8 cellular contexts compared by ENCODE assay signal in the genomic region with DNA sequence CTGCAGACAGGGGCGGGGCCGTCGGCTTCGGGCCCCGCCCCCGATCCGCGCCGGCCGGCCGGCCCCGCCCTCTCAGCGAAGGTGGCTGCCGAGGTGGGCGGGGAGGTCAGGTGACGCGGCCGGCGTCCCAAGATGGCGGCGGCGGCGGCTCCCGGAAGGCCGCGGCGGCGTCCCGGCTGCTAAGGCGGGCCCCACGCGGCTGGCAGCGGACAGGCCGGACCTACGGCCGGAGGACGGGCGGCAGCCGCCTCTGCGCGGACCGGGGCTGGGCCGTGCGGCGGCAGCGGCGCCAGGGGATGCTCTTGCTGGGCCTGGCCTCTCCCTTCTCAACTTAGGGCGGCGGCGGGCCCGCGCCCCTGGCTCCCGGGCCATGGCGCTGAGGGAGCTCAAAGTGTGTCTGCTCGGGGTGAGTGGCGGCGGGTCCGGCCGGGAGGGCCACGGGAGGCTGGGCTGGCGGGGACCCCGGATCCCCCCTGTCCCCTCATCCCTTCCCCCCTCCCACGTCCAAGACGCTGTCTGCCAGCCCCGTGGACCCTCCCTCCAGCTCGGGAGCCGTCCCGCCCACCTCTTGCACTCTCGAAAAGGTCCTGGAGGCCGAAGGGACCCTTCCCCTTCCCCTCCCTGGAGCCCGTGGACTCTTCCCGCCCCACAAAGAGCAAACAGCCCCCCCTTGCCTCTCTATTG. TPM values are rescaled to one million over a fixed set of nuclear protein-coding genes. Genes with fewer than 3 reads are reported as not detected.
A peak's percentile ranks its signal among the peaks of the same experiment; 100 is the strongest.
DNase-seq lines count a peak whose midpoint lies in the region; ATAC-seq and TF ChIP-seq lines count a peak whose summit lies in the region.

A gene with protein sequence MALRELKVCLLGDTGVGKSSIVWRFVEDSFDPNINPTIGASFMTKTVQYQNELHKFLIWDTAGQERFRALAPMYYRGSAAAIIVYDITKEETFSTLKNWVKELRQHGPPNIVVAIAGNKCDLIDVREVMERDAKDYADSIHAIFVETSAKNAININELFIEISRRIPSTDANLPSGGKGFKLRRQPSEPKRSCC (plus strand): TSS at position 109 of the 684 bp plus-strand sequence. CDS start 262 bp downstream, at position 371.

- peak within 1 kb of the TSS; percentile 91 for H3K4me2 ChIP-seq in fibroblast of lung (ENCODE audit: extremely low read depth, insufficient read depth, low read length)

- POLR2A ChIA-PET in Panc1 (lab: Charles Lee): interaction anchor here (0.6 kb wide), 1 partner anchor 67 kb away, joined by 3 read pairs; no protein-coding TSS in a partner anchor
- POLR2A ChIA-PET in naive thymus-derived CD8-positive, alpha-beta T cell (lab: Charles Lee): interaction anchor here (1.0 kb wide), 1 partner anchor 79 kb away, joined by 3 read pairs; a partner anchor contains a TSS

- no peaks in the 10 kb centered on the region for H3K27me3 Mint-ChIP-seq in activated T-helper 1 cell treated with anti-CD3 and anti-CD28 coated beads, Interleukin-12 subunit alpha, Interleukin-12 subunit beta, Interleukin-2, Interleukin-4 antibody, amounts not matched to agents 30 ng/mL and 10 ng/mL and 1 ng/mL, durations not matched to agents 14 hours and 24 hours and 36 hours (ENCODE audit: insufficient read depth)
- no peaks in the 10 kb centered on the region for H3K27me3 Mint-ChIP-seq in naive thymus-derived CD8-positive, alpha-beta T cell
- H3K27me3 Mint-ChIP-seq in stimulated activated naive B cell treated with anti-CD40 and anti-IgM and Interleukin-4, amounts not matched to agents 10 μg/mL and 1 μg/mL and 100 μg/mL, for 72 hours: no peaks in the 10 kb centered on the region

- H3K4me3 Mint-ChIP-seq in activated T-helper 1 cell treated with anti-CD3 and anti-CD28 coated beads, Interleukin-12 subunit alpha, Interleukin-12 subunit beta, Interleukin-2, Interleukin-4 antibody, amounts not matched to agents 30 ng/mL and 10 ng/mL and 1 ng/mL, durations not matched to agents 14 hours and 24 hours and 36 hours: peak within 1 kb of the TSS; percentile 95
- H3K4me3 Mint-ChIP-seq in naive thymus-derived CD8-positive, alpha-beta T cell: peak within 1 kb of the TSS; percentile 88 to 96 (median 91)
- peak within 1 kb of the TSS; percentile 93 to 96 for H3K4me3 Mint-ChIP-seq in stimulated activated naive B cell treated with anti-CD40 and anti-IgM and Interleukin-4, amounts not matched to agents 10 μg/mL and 1 μg/mL and 100 μg/mL, for 72 hours

- ATAC-seq in GM19455 (IDR thresholded peaks at IDR 0.05; ENCODE audit: unreplicated experiment): peak; percentile 78
- ATAC-seq in Panc1: peak; percentile 91
- ATAC-seq in naive thymus-derived CD8-positive, alpha-beta T cell: peak; percentile 19 to 31
- peak; percentile 42 to 62 for ATAC-seq in stimulated activated naive B cell treated with anti-CD40 and anti-IgM and Interleukin-4, amounts not matched to agents 10 μg/mL and 1 μg/mL and 100 μg/mL, for 72 hours (replicated peaks)

- H3K9me3 Mint-ChIP-seq in activated T-helper 1 cell treated with anti-CD3 and anti-CD28 coated beads, Interleukin-12 subunit alpha, Interleukin-12 subunit beta, Interleukin-2, Interleukin-4 antibody, amounts not matched to agents 30 ng/mL and 10 ng/mL and 1 ng/mL, durations not matched to agents 14 hours and 24 hours and 36 hours: no peaks in the 10 kb centered on the region
- no peaks in the 10 kb centered on the region for H3K9me3 Mint-ChIP-seq in naive thymus-derived CD8-positive, alpha-beta T cell
- no peaks in the 10 kb centered on the region for H3K9me3 Mint-ChIP-seq in stimulated activated naive B cell treated with anti-CD40 and anti-IgM and Interleukin-4, amounts not matched to agents 10 μg/mL and 1 μg/mL and 100 μg/mL, for 72 hours

- peaks cover 35% of the 10 kb centered on the region for H3K36me3 Mint-ChIP-seq in activated T-helper 1 cell treated with anti-CD3 and anti-CD28 coated beads, Interleukin-12 subunit alpha, Interleukin-12 subunit beta, Interleukin-2, Interleukin-4 antibody, amounts not matched to agents 30 ng/mL and 10 ng/mL and 1 ng/mL, durations not matched to agents 14 hours and 24 hours and 36 hours (ENCODE audit: low read depth)
- H3K36me3 Mint-ChIP-seq in naive thymus-derived CD8-positive, alpha-beta T cell: peaks cover 0 to 31% (median 11%) of the 10 kb centered on the region in 3 donors
- peaks cover 14 to 25% of the 10 kb centered on the region in 2 donors for H3K36me3 Mint-ChIP-seq in stimulated activated naive B cell treated with anti-CD40 and anti-IgM and Interleukin-4, amounts not matched to agents 10 μg/mL and 1 μg/mL and 100 μg/mL, for 72 hours

- peaks cover 63% of the 10 kb centered on the region for H3K4me1 Mint-ChIP-seq in activated T-helper 1 cell treated with anti-CD3 and anti-CD28 coated beads, Interleukin-12 subunit alpha, Interleukin-12 subunit beta, Interleukin-2, Interleukin-4 antibody, amounts not matched to agents 30 ng/mL and 10 ng/mL and 1 ng/mL, durations not matched to agents 14 hours and 24 hours and 36 hours (ENCODE audit: low read depth)
- peaks cover 15 to 80% (median 63%) of the 10 kb centered on the region in 4 donors for H3K4me1 Mint-ChIP-seq in naive thymus-derived CD8-positive, alpha-beta T cell
- peaks cover 35 to 57% of the 10 kb centered on the region in 2 donors for H3K4me1 Mint-ChIP-seq in stimulated activated naive B cell treated with anti-CD40 and anti-IgM and Interleukin-4, amounts not matched to agents 10 μg/mL and 1 μg/mL and 100 μg/mL, for 72 hours

- in situ Hi-C loops in Panc1 (cut with HindIII; ENCODE audit: low pct_unique_long_range_greater_than_20kb, low sequenced_read_pairs): no loop called here

- H3K9me3 ChIP-seq in Panc1 (ENCODE audit: control insufficient read depth, insufficient read depth, low read depth, low read length) (no peaks in the 10 kb centered on the region), fibroblast of lung (ENCODE audit: control insufficient read depth, insufficient read depth, low read depth, low read length) (no peaks in the 10 kb centered on the region)

- intact Hi-C loops in Panc1 (cut with micrococcal nuclease; ENCODE audit: unreplicated experiment): no loop called here
- intact Hi-C loops in activated T-helper 1 cell treated with anti-CD3 and anti-CD28 coated beads, Interleukin-12 subunit alpha, Interleukin-12 subunit beta, Interleukin-2, Interleukin-4 antibody, amounts not matched to agents 30 ng/mL and 10 ng/mL and 1 ng/mL, durations not matched to agents 14 hours and 24 hours and 36 hours (cut with micrococcal nuclease): loop anchor here (1.0 to 5.0 kb wide), 8 partner anchors 57 to 917 kb away; a partner anchor contains a TSS

- H3K4me3 ChIP-seq in Panc1 (ENCODE audit: low read depth in 2 of 2, low read length in 2 of 2) (peak within 1 kb of the TSS; percentile 92 to 95), fibroblast of lung (replicated peaks in 1 of 4; ENCODE audit: control extremely low read depth in 1 of 4, insufficient read depth in 1 of 4, low read depth in 3 of 4, low read length in 4 of 4) (peak within 1 kb of the TSS; percentile 73 to 97 (median 94))

- H4K20me1 ChIP-seq in fibroblast of lung (ENCODE audit: control insufficient read depth, extremely low read depth, insufficient read depth, low read length): no peaks in the 10 kb centered on the region

- H3K4me1 ChIP-seq in Panc1 (ENCODE audit: control insufficient read depth, insufficient read depth, low read length) (peaks cover 20% of the 10 kb centered on the region), fibroblast of lung (ENCODE audit: control insufficient read depth, extremely low read depth, insufficient read depth, low read length) (no peaks in the 10 kb centered on the region)

- H3K9ac ChIP-seq in fibroblast of lung (ENCODE audit: insufficient read depth, low read length): peak within 1 kb of the TSS; percentile 95

- peaks cover 34% of the 10 kb centered on the region for H3K79me2 ChIP-seq in fibroblast of lung (ENCODE audit: control insufficient read depth, insufficient read depth, low read length)

- H3K27me3 ChIP-seq in Panc1 (ENCODE audit: control insufficient read depth, insufficient read depth, low read length): no peaks in the 10 kb centered on the region
- no peaks in the 10 kb centered on the region for H3K27me3 ChIP-seq in fibroblast of lung (ENCODE audit: control insufficient read depth, insufficient read depth, low read length)

- H3K27ac ChIP-seq in Panc1 (ENCODE audit: low read length) (peak within 1 kb of the TSS; percentile 94), fibroblast of lung (ENCODE audit: insufficient read depth, low read length) (peak within 1 kb of the TSS; percentile 86)

- DNase-seq in COLO668 (lab: John Stamatoyannopoulos, UW; ENCODE audit: unreplicated experiment) (peak; percentile 90), HK-2 (ENCODE audit: unreplicated experiment) (peak; percentile 84), Panc1 (ENCODE audit: low read depth, low spot score) (no peak), fibroblast of lung (ENCODE audit: low read depth in 2 of 2) (peak; percentile 67 to 82)
- DNase-seq in activated T-helper 1 cell treated with anti-CD3 and anti-CD28 coated beads, Interleukin-12 subunit alpha, Interleukin-12 subunit beta, Interleukin-2, Interleukin-4 antibody, amounts not matched to agents 30 ng/mL and 10 ng/mL and 1 ng/mL, durations not matched to agents 14 hours and 24 hours and 36 hours (ENCODE audit: low spot score): peak; percentile 79
- peak; percentile 67 to 93 (median 84) for DNase-seq in naive thymus-derived CD8-positive, alpha-beta T cell
- DNase-seq in stimulated activated naive B cell treated with anti-CD40 and anti-IgM and Interleukin-4, amounts not matched to agents 10 μg/mL and 1 μg/mL and 100 μg/mL, for 72 hours: peak; percentile 76

- H3K36me3 ChIP-seq in Panc1 (ENCODE audit: control insufficient read depth, insufficient read depth, low read length): peaks cover 12% of the 10 kb centered on the region
- H3K36me3 ChIP-seq in fibroblast of lung (ENCODE audit: control insufficient read depth, insufficient read depth, low read length): peaks cover 6% of the 10 kb centered on the region

- H3K27ac Mint-ChIP-seq in activated T-helper 1 cell treated with anti-CD3 and anti-CD28 coated beads, Interleukin-12 subunit alpha, Interleukin-12 subunit beta, Interleukin-2, Interleukin-4 antibody, amounts not matched to agents 30 ng/mL and 10 ng/mL and 1 ng/mL, durations not matched to agents 14 hours and 24 hours and 36 hours: peak within 1 kb of the TSS; percentile 94
- peak within 1 kb of the TSS; percentile 92 to 99 (median 98) for H3K27ac Mint-ChIP-seq in naive thymus-derived CD8-positive, alpha-beta T cell
- peak within 1 kb of the TSS; percentile 98 for H3K27ac Mint-ChIP-seq in stimulated activated naive B cell treated with anti-CD40 and anti-IgM and Interleukin-4, amounts not matched to agents 10 μg/mL and 1 μg/mL and 100 μg/mL, for 72 hours

- no TSS peak for BruUV-seq in Panc1 (replicated peaks; lab: Mats Ljungman, UMichigan)

- peak within 1 kb of the TSS; percentile 67 for H2AFZ ChIP-seq in fibroblast of lung (ENCODE audit: low read length)

- CTCF ChIA-PET in Panc1 (lab: Charles Lee): no interaction called here

- no peak for TF ChIP-seq CTCF in Panc1 (IDR thresholded peaks at IDR 0.05)
- TF ChIP-seq CTCF in fibroblast of lung (conservative IDR thresholded peaks at IDR 0.05 in 1 of 2, IDR thresholded peaks at IDR 0.05 in 1 of 2; ENCODE audit: low read depth in 1 of 2, low read length in 2 of 2): no peak

RNA-seq across cellular contexts. Expression of the gene that starts here (rescaled TPM):
- total RNA-seq in Panc1 (2021; ENCODE audit: unreplicated experiment): 21.1 TPM
- polyA plus RNA-seq in Panc1 (2012; ENCODE audit: insufficient read length): 7.8 TPM
- 16.9 and 19.2 TPM in 2 replicates for total RNA-seq in activated T-helper 1 cell treated with anti-CD3 and anti-CD28 coated beads, Interleukin-12 subunit alpha, Interleukin-12 subunit beta, Interleukin-2, Interleukin-4 antibody, amounts not matched to agents 30 ng/mL and 10 ng/mL and 1 ng/mL, durations not matched to agents 14 hours and 24 hours and 36 hours
- total RNA-seq in fibroblast of lung: 12.8 and 13.7 TPM in 2 replicates
- 19.5 and 20.6 TPM in 2 replicates for polyA plus RNA-seq in fibroblast of lung
- polyA plus RNA-seq in fibroblast of lung (2012): 10.7 and 11.7 TPM in 2 replicates
- 3.9 and 13.0 TPM in 2 replicates for polyA minus RNA-seq in fibroblast of lung (ENCODE audit: low replicate concordance)
- 10 to 100 TPM; 22.4 to 23.3 TPM for total RNA-seq in naive thymus-derived CD8-positive, alpha-beta T cell
- 10 to 100 TPM; 11.0 to 13.7 (median 12.3) TPM for polyA plus RNA-seq in naive thymus-derived CD8-positive, alpha-beta T cell

Comparison
In these comparisons a context has a peak if more than half of its experiments do, and no peak if none do; other contexts are left out.
1. ATAC-seq: peak in every context shown above with its lines; median percentile 91 in Panc1; 78 in GM19455; 52 in stimulated activated naive B cell treated with anti-CD40 and anti-IgM and Interleukin-4, amounts not matched to agents 10 μg/mL and 1 μg/mL and 100 μg/mL, for 72 hours; 25 in naive thymus-derived CD8-positive, alpha-beta T cell.